In genomic region chr22:45802074-45802473, GRCh38 we compare ENCODE assay signal across 29 cellular contexts.
"Had no signal": no experiment of that assay in that cellular context is flagged by ENCODE, and none has a peak within 500 bp of the region (broad histone marks: within the 10 kb centered on the region; RNA-seq: fewer than 3 reads in every experiment).

No MANE protein-coding gene starts in this region.

- H3K27ac ChIP-seq: adrenal gland, body of pancreas, cardiac muscle cell, colonic mucosa, epithelial cell of prostate, esophagus squamous epithelium, gastroesophageal sphincter had no signal

- H3K4me1 ChIP-seq: adrenal gland, body of pancreas, colonic mucosa had no signal

- H3K9me3 ChIP-seq: adrenal gland, body of pancreas, colonic mucosa, gastroesophageal sphincter had no signal

- H3K27me3 ChIP-seq: adrenal gland, body of pancreas, cardiac muscle cell, colonic mucosa, esophagus squamous epithelium, gastroesophageal sphincter had no signal

- DNase-seq: activated CD4-positive, alpha-beta memory T cell treated with anti-CD3 and anti-CD28 coated beads for 36 hours; activated CD4-positive, alpha-beta T cell treated with anti-CD3 and anti-CD28 coated beads for 36 hours; activated CD4-positive, alpha-beta T cell treated with anti-CD3 and anti-CD28 coated beads, Interleukin-2, amount 10 ng/mL, durations not matched to agents 24 days and 14 days; activated CD4-positive, CD25-positive, alpha-beta regulatory T cell; activated CD4-positive, CD25-positive, alpha-beta regulatory T cell treated with anti-CD3 and anti-CD28 coated beads, Interleukin-2, amount 50 U/mL, for 72 hours; activated CD8-positive, alpha-beta memory T cell treated with anti-CD3 and anti-CD28 coated beads, Interleukin-2, amount 10 ng/mL, durations not matched to agents 7 days and 5 days; activated CD8-positive, alpha-beta memory T cell treated with anti-CD3 and anti-CD28 coated beads, Interleukin-2, amount 50 U/mL, for 4 hours; activated CD8-positive, alpha-beta T cell treated with anti-CD3 and anti-CD28 coated beads, Interleukin-2, amount 10 ng/mL, durations not matched to agents 7 days and 5 days; activated effector memory CD4-positive, alpha-beta T cell treated with anti-CD3 and anti-CD28 coated beads, Interleukin-2, amount 50 U/mL, for 16 hours; activated naive CD4-positive, alpha-beta T cell treated with anti-CD3 and anti-CD28 coated beads for 36 hours; activated naive CD8-positive, alpha-beta T cell treated with anti-CD3 and anti-CD28 coated beads for 36 hours; activated naive CD8-positive, alpha-beta T cell treated with anti-CD3 and anti-CD28 coated beads, Interleukin-2, amount 50 U/mL, for 24 hours; activated T-cell treated with anti-CD3 and anti-CD28 coated beads, Interleukin-2, amount 50 U/mL, for 1 hour; activated T-cell treated with anti-CD3 and anti-CD28 coated beads, Interleukin-2, amount 50 U/mL, for 48 hours; adrenal gland; amygdala; aorta; body of pancreas; central memory CD4-positive, alpha-beta T cell; cerebellar nuclear complex; colonic mucosa; effector memory CD4-positive, alpha-beta T cell; endodermal cell; esophagus squamous epithelium; foreskin melanocyte; T-helper 2 cell had no signal

- H3K4me3 ChIP-seq: adrenal gland, body of pancreas, cardiac muscle cell, colonic mucosa, esophagus squamous epithelium, gastroesophageal sphincter had no signal

- H3K36me3 ChIP-seq: adrenal gland, colonic mucosa had no signal
